21 cellular contexts compared by ENCODE assay signal in the genomic region with DNA sequence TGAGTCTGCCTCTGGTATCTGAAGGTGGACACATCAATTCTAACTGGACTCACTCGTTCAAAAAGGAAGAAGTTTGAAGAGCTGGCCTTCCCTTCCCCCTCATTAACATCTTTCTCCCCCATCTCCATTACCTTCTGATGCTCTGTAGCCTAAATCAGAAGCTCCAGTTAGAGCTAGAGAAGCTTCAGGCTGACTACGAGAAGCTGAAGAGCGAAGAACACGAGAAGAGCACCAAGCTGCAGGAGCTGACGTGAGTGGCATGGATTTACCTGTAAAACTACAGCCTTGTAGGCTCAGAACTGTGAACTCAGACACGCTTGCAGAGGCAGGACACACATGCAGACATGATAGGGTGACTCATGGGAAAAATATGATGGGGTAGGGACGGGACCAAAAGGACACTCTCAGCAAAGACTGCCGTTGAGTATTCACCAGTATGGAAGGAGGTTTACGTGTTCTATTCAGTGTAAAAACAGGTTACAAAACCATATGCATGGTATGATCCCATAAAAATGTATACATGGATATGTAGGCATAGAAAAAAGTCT. TPM values are rescaled to one million over a fixed set of nuclear protein-coding genes. Genes with fewer than 3 reads are reported as not detected.
A peak's percentile ranks its signal among the peaks of the same experiment; 100 is the strongest.
DNase-seq lines count a peak whose midpoint lies in the region; ATAC-seq, FAIRE-seq and TF ChIP-seq lines count a peak whose summit lies in the region.
"Had no signal": no experiment of that assay in that cellular context is flagged by ENCODE, and none has a peak within 500 bp of the region (broad histone marks: within the 10 kb centered on the region; RNA-seq: fewer than 3 reads in every experiment).

No MANE protein-coding gene starts in this region.

- TF ChIP-seq EP300 in HepG2 (IDR thresholded peaks at IDR 0.05; ENCODE audit: low read depth in 2 of 2, low read length in 2 of 2): no peak
- TF ChIP-seq EP300 in HepG2 (CRISPR knock-in tag; IDR thresholded peaks at IDR 0.05; ENCODE audit: borderline replicate concordance): no peak

- H3K4me1 ChIP-seq in HepG2 (ENCODE audit: insufficient read depth, low read length) (peaks cover 78% of the 10 kb centered on the region), right lobe of liver (no peaks in the 10 kb centered on the region), hepatocyte (ENCODE audit: insufficient read depth) (peaks cover 12% of the 10 kb centered on the region)
- H3K4me1 ChIP-seq: BE2C had no signal

- no peaks in the 10 kb centered on the region for H4K20me1 ChIP-seq in HepG2 (ENCODE audit: insufficient read depth, low read length)
- no peaks in the 10 kb centered on the region for H4K20me1 ChIP-seq in hepatocyte (ENCODE audit: insufficient read depth, poor library complexity, severe bottlenecking)

- peak overlapping the region; percentile 72 for H3K9ac ChIP-seq in HepG2 (ENCODE audit: insufficient read depth, low read depth, low read length)

- peaks cover 0 to 7% of the 10 kb centered on the region in 2 experiments; a peak in 2 of 5 replicates for H3K36me3 ChIP-seq in HepG2 (replicated peaks in 1 of 2; ENCODE audit: control insufficient read depth in 1 of 2, insufficient read depth in 2 of 2, low read length in 2 of 2)
- no peaks in the 10 kb centered on the region for H3K36me3 ChIP-seq in right lobe of liver
- no peaks in the 10 kb centered on the region for H3K36me3 ChIP-seq in hepatocyte (replicated peaks; ENCODE audit: insufficient read depth, low read depth)
- H3K36me3 ChIP-seq: SJSA1 had no signal

- H3K79me2 ChIP-seq in HepG2 (ENCODE audit: insufficient read depth, low read length): peaks cover 10% of the 10 kb centered on the region
- H3K79me2 ChIP-seq in hepatocyte: no peaks in the 10 kb centered on the region

- H3K9me3 ChIP-seq in HepG2 (ENCODE audit: low read length) (no peaks in the 10 kb centered on the region), right lobe of liver (no peaks in the 10 kb centered on the region), hepatocyte (ENCODE audit: low read depth) (no peaks in the 10 kb centered on the region)
- H3K9me3 ChIP-seq: BE2C, SJSA1 had no signal

- CTCF ChIA-PET in HepG2 (lab: Yijun Ruan, JAX; ENCODE audit: low intra/inter-chr PET ratio, low total read pairs): no interaction called here

- POLR2A ChIA-PET in HepG2 (lab: Yijun Ruan, JAX): interaction anchor here (0.8 to 4.4 kb wide), 22 partner anchors 11 to 168 kb away, joined by 3 to 40 read pairs (median 5); a partner anchor contains a TSS

- DNase-seq in HepG2 (ENCODE audit: low spot score): peak; percentile 88
- no peak for DNase-seq in right lobe of liver
- DNase-seq in SW480 (ENCODE audit: low spot score): peak; percentile 80
- no peak for DNase-seq in hepatocyte (ENCODE audit: low spot score)
- DNase-seq: BE2C; CD4-positive, alpha-beta memory T cell; DMS153; GOT3; KG1; NCI-H1048; NCI-H1436; NCI-H2029; NCI-H345; NCI-H524 treated with DMSO at 0.1 percent for 48 hours had no signal

- no peak overlapping the region for H2AFZ ChIP-seq in HepG2 (ENCODE audit: low read length)
- no peak overlapping the region for H2AFZ ChIP-seq in hepatocyte

- H3K27me3 ChIP-seq in HepG2 (ENCODE audit: control insufficient read depth in 1 of 2, insufficient read depth in 2 of 2, low read length in 2 of 2) (no peaks in the 10 kb centered on the region), right lobe of liver (no peaks in the 10 kb centered on the region), hepatocyte (no peaks in the 10 kb centered on the region)
- H3K27me3 ChIP-seq: BE2C, SJSA1 had no signal

- 20% methylated on average over 9 of the region's 9 CpGs for WGBS in HepG2 (ENCODE audit: low lambda C conversion rate)
- 69% methylated on average over 9 of the region's 9 CpGs for WGBS in right lobe of liver (ENCODE audit: insufficient coverage, low coverage, low lambda C conversion rate, missing lambda C conversion rate)
- WGBS in hepatocyte (ENCODE audit: low lambda C conversion rate, missing lambda C conversion rate): 87% methylated on average over 9 of the region's 9 CpGs

- TF ChIP-seq CTCF in HepG2 (CRISPR knock-in tag; IDR thresholded peaks at IDR 0.05): no peak
- no peak for TF ChIP-seq CTCF in right lobe of liver (IDR thresholded peaks at IDR 0.05)
- no peak for TF ChIP-seq CTCF in hepatocyte (IDR thresholded peaks at IDR 0.05; ENCODE audit: poor library complexity)

- ATAC-seq in HepG2: peak; percentile 55
- no peak for ATAC-seq in right lobe of liver
- no peak for ATAC-seq in GM19395 (IDR thresholded peaks at IDR 0.05; ENCODE audit: unreplicated experiment)
- no peak for ATAC-seq in HG02759 (IDR thresholded peaks at IDR 0.05; ENCODE audit: unreplicated experiment)
- ATAC-seq in GM21390 (IDR thresholded peaks at IDR 0.05; ENCODE audit: unreplicated experiment): no peak

- no peak for FAIRE-seq in HepG2 (lab: Jason Lieb, UNC)
- FAIRE-seq: A204.1, GM12892, GM18507 had no signal

- no peaks in the 10 kb centered on the region for H3K9me2 ChIP-seq in hepatocyte (replicated peaks; ENCODE audit: insufficient read depth)

- no peak for TF ChIP-seq RAD21 in HepG2 (CRISPR knock-in tag; IDR thresholded peaks at IDR 0.05)

- in situ Hi-C loops in HepG2 (cut with HindIII; ENCODE audit: extremely low pct_ligation_motif_present, low pct_unique_long_range_greater_than_20kb): no loop called here

- intact Hi-C loops in HepG2 (cut with micrococcal nuclease; ENCODE audit: unreplicated experiment): loop anchor here (1.0 kb wide), 1 partner anchor 30 kb away; no protein-coding TSS in a partner anchor
- intact Hi-C loops in right lobe of liver (cut with DNase I): no loop called here

- BruUV-seq in HepG2 (replicated peaks; lab: Mats Ljungman, UMichigan): TSS peak; percentile 73

- H3K27ac ChIP-seq in HepG2 (ENCODE audit: extremely low read length, insufficient read depth, low read length): peak overlapping the region; percentile 99
- H3K27ac ChIP-seq in right lobe of liver: no peak overlapping the region
- peak overlapping the region; percentile 73 for H3K27ac ChIP-seq in hepatocyte
- H3K27ac ChIP-seq: SJSA1 had no signal

- peak overlapping the region; percentile 90 for H3K4me2 ChIP-seq in HepG2 (ENCODE audit: low read depth, low read length)
- H3K4me2 ChIP-seq in hepatocyte: peak overlapping the region; percentile 13

- no peak for TF ChIP-seq POLR2A in HepG2 (IDR thresholded peaks at IDR 0.05; ENCODE audit: insufficient read depth in 1 of 2, low read depth in 2 of 2, low read length in 2 of 2)
- TF ChIP-seq POLR2A in right lobe of liver (IDR thresholded peaks at IDR 0.05): no peak

- peak overlapping the region; percentile 33 to 66 (median 36); a peak in 5 of 6 replicates for H3K4me3 ChIP-seq in HepG2 (replicated peaks in 1 of 3; ENCODE audit: insufficient read depth in 1 of 3, low read depth in 2 of 3, low read length in 3 of 3)
- no peak overlapping the region for H3K4me3 ChIP-seq in right lobe of liver
- H3K4me3 ChIP-seq in hepatocyte: no peak overlapping the region
- H3K4me3 ChIP-seq: SJSA1 had no signal

RNA-seq across cellular contexts. Expression of a gene that starts 14.3 kb away (rescaled TPM):
- total RNA-seq in HepG2 (2016; rRNA removed; fragmentation: Illumina TruSeq; extraction: Trizol): 23.6 and 26.4 TPM in 2 replicates
- total RNA-seq in HepG2 (2016; cell fraction: cytosol; rRNA removed; fragmentation: Illumina TruSeq; extraction: Trizol; ENCODE audit: low read depth): 2.6 and 2.8 TPM in 2 replicates
- 19.8 and 28.3 TPM in 2 replicates for total RNA-seq in HepG2 (2016; cell fraction: insoluble cytoplasmic fraction; rRNA removed; fragmentation: Illumina TruSeq; extraction: Trizol)
- total RNA-seq in HepG2 (2016; cell fraction: membrane; rRNA removed; fragmentation: Illumina TruSeq; extraction: Trizol): 9.9 and 10.2 TPM in 2 replicates
- 23.9 TPM in 2 replicates for total RNA-seq in HepG2 (2016; cell fraction: nucleus; rRNA removed; fragmentation: Illumina TruSeq; extraction: Trizol)
- 21.7 and 23.3 TPM in 2 replicates for polyA plus RNA-seq in HepG2 (2011; rRNA removed)
- 13.2 and 18.6 TPM in 2 replicates for polyA plus RNA-seq in HepG2 (2011; cell fraction: cytosol; rRNA removed)
- polyA plus RNA-seq in HepG2 (2011; cell fraction: nucleus; rRNA removed): 26.0 and 28.4 TPM in 2 replicates
- polyA plus RNA-seq in HepG2 (2012): 14.2 and 18.4 TPM in 2 replicates
- 2.2 and 2.3 TPM in 2 replicates for polyA plus RNA-seq in HepG2 (2016; cell fraction: cytosol; fragmentation: Illumina TruSeq; extraction: Trizol; ENCODE audit: low read depth)
- 16.8 and 23.7 TPM in 2 replicates for polyA plus RNA-seq in HepG2 (2016; cell fraction: insoluble cytoplasmic fraction; fragmentation: Illumina TruSeq; extraction: Trizol; ENCODE audit: low read depth)
- 6.3 and 6.4 TPM in 2 replicates for polyA plus RNA-seq in HepG2 (2016; cell fraction: membrane; fragmentation: Illumina TruSeq; extraction: Trizol; ENCODE audit: low read depth)
- 34.3 and 34.5 TPM in 2 replicates for polyA plus RNA-seq in HepG2 (2016; cell fraction: nucleus; fragmentation: Illumina TruSeq; extraction: Trizol; ENCODE audit: insufficient read depth, low read depth)
- 20.4 and 21.5 TPM in 2 replicates for polyA minus RNA-seq in HepG2 (2011; rRNA and poly(A)+ RNA removed; ENCODE audit: low replicate concordance)
- 12.7 and 13.5 TPM in 2 replicates for polyA minus RNA-seq in HepG2 (2011; cell fraction: cytosol; rRNA and poly(A)+ RNA removed)
- 8.1 and 11.4 TPM in 2 replicates for polyA minus RNA-seq in HepG2 (2011; cell fraction: nucleus; rRNA and poly(A)+ RNA removed)
- total RNA-seq in right lobe of liver: 10 to 100 TPM; 11.3 to 27.6 (median 12.8) TPM
- total RNA-seq in hepatocyte: 30.0 and 41.6 TPM in 2 replicates
- 32.3 and 34.2 TPM in 2 replicates for polyA plus RNA-seq in hepatocyte

RNA-seq across cellular contexts. Expression of a gene that starts 26.8 kb away (rescaled TPM):
- 1.1 and 1.6 TPM in 2 replicates for total RNA-seq in HepG2 (2016; rRNA removed; fragmentation: Illumina TruSeq; extraction: Trizol)
- total RNA-seq in HepG2 (2016; cell fraction: cytosol; rRNA removed; fragmentation: Illumina TruSeq; extraction: Trizol; ENCODE audit: low read depth): 0.18 and 0.71 TPM in 2 replicates
- total RNA-seq in HepG2 (2016; cell fraction: insoluble cytoplasmic fraction; rRNA removed; fragmentation: Illumina TruSeq; extraction: Trizol): 0.91 and 1.5 TPM in 2 replicates
- 0.37 and 0.41 TPM in 2 replicates for total RNA-seq in HepG2 (2016; cell fraction: membrane; rRNA removed; fragmentation: Illumina TruSeq; extraction: Trizol)
- 3.2 and 3.6 TPM in 2 replicates for total RNA-seq in HepG2 (2016; cell fraction: nucleus; rRNA removed; fragmentation: Illumina TruSeq; extraction: Trizol)
- 10.3 and 11.9 TPM in 2 replicates for polyA plus RNA-seq in HepG2 (2011; rRNA removed)
- polyA plus RNA-seq in HepG2 (2011; cell fraction: cytosol; rRNA removed): 2.9 and 3.5 TPM in 2 replicates
- polyA plus RNA-seq in HepG2 (2011; cell fraction: nucleus; rRNA removed): 35.5 and 41.8 TPM in 2 replicates
- polyA plus RNA-seq in HepG2 (2012): 8.0 and 9.1 TPM in 2 replicates
- polyA plus RNA-seq in HepG2 (2016; cell fraction: cytosol; fragmentation: Illumina TruSeq; extraction: Trizol; ENCODE audit: low read depth): 0.12 and 0.15 TPM in 2 replicates
- polyA plus RNA-seq in HepG2 (2016; cell fraction: insoluble cytoplasmic fraction; fragmentation: Illumina TruSeq; extraction: Trizol; ENCODE audit: low read depth): 0.97 and 1.1 TPM in 2 replicates
- polyA plus RNA-seq in HepG2 (2016; cell fraction: membrane; fragmentation: Illumina TruSeq; extraction: Trizol; ENCODE audit: low read depth): 0.27 and 0.29 TPM in 2 replicates
- polyA plus RNA-seq in HepG2 (2016; cell fraction: nucleus; fragmentation: Illumina TruSeq; extraction: Trizol; ENCODE audit: insufficient read depth, low read depth): 7.8 and 8.7 TPM in 2 replicates
- 0.02 and 2.8 TPM in 2 replicates for polyA minus RNA-seq in HepG2 (2011; rRNA and poly(A)+ RNA removed; ENCODE audit: low replicate concordance)
- 1.9 and 3.0 TPM in 2 replicates for polyA minus RNA-seq in HepG2 (2011; cell fraction: cytosol; rRNA and poly(A)+ RNA removed)
- polyA minus RNA-seq in HepG2 (2011; cell fraction: nucleus; rRNA and poly(A)+ RNA removed): 17.8 and 18.6 TPM in 2 replicates
- under 1 TPM in 1 of 6 experiments, not detected in 5; 0.02 TPM for total RNA-seq in right lobe of liver
- total RNA-seq in hepatocyte: 0.03 and 0.16 TPM in 2 replicates
- 0.18 TPM in 2 replicates for polyA plus RNA-seq in hepatocyte
- polyA plus RNA-seq: CD4-positive, alpha-beta memory T cell had no signal

RNA-seq across cellular contexts. Expression of a gene that starts 27.9 kb away (rescaled TPM):
- 5.4 and 9.0 TPM in 2 replicates for total RNA-seq in HepG2 (2016; rRNA removed; fragmentation: Illumina TruSeq; extraction: Trizol)
- 4.1 and 4.8 TPM in 2 replicates for total RNA-seq in HepG2 (2016; cell fraction: cytosol; rRNA removed; fragmentation: Illumina TruSeq; extraction: Trizol; ENCODE audit: low read depth)
- total RNA-seq in HepG2 (2016; cell fraction: insoluble cytoplasmic fraction; rRNA removed; fragmentation: Illumina TruSeq; extraction: Trizol): 4.3 and 9.2 TPM in 2 replicates
- 8.4 and 9.4 TPM in 2 replicates for total RNA-seq in HepG2 (2016; cell fraction: membrane; rRNA removed; fragmentation: Illumina TruSeq; extraction: Trizol)
- total RNA-seq in HepG2 (2016; cell fraction: nucleus; rRNA removed; fragmentation: Illumina TruSeq; extraction: Trizol): 9.5 and 11.0 TPM in 2 replicates
- polyA plus RNA-seq in HepG2 (2011; rRNA removed): 27.2 and 28.7 TPM in 2 replicates
- polyA plus RNA-seq in HepG2 (2011; cell fraction: cytosol; rRNA removed): 13.0 and 16.9 TPM in 2 replicates
- 170 and 204 TPM in 2 replicates for polyA plus RNA-seq in HepG2 (2011; cell fraction: nucleus; rRNA removed)
- polyA plus RNA-seq in HepG2 (2012): 11.6 and 13.9 TPM in 2 replicates
- 4.0 and 4.6 TPM in 2 replicates for polyA plus RNA-seq in HepG2 (2016; cell fraction: cytosol; fragmentation: Illumina TruSeq; extraction: Trizol; ENCODE audit: low read depth)
- 6.2 and 8.3 TPM in 2 replicates for polyA plus RNA-seq in HepG2 (2016; cell fraction: insoluble cytoplasmic fraction; fragmentation: Illumina TruSeq; extraction: Trizol; ENCODE audit: low read depth)
- 9.6 and 10.1 TPM in 2 replicates for polyA plus RNA-seq in HepG2 (2016; cell fraction: membrane; fragmentation: Illumina TruSeq; extraction: Trizol; ENCODE audit: low read depth)
- 29.4 and 32.9 TPM in 2 replicates for polyA plus RNA-seq in HepG2 (2016; cell fraction: nucleus; fragmentation: Illumina TruSeq; extraction: Trizol; ENCODE audit: insufficient read depth, low read depth)
- polyA minus RNA-seq in HepG2 (2011; rRNA and poly(A)+ RNA removed; ENCODE audit: low replicate concordance): 16.3 TPM in 1 of 2 replicates, not detected in the other
- 4.4 and 6.0 TPM in 2 replicates for polyA minus RNA-seq in HepG2 (2011; cell fraction: cytosol; rRNA and poly(A)+ RNA removed)
- polyA minus RNA-seq in HepG2 (2011; cell fraction: nucleus; rRNA and poly(A)+ RNA removed): 14.5 and 15.1 TPM in 2 replicates
- total RNA-seq in right lobe of liver: 1 to 10 TPM in 5 of 6 experiments, under 1 TPM in 1; 0.86 to 2.7 (median 1.9) TPM
- 17.7 and 19.9 TPM in 2 replicates for total RNA-seq in hepatocyte
- polyA plus RNA-seq in hepatocyte: 31.2 and 42.9 TPM in 2 replicates

RNA-seq across cellular contexts. Expression of a gene that starts 29.7 kb away (rescaled TPM):
- total RNA-seq in HepG2 (2016; rRNA removed; fragmentation: Illumina TruSeq; extraction: Trizol): 72.0 and 75.5 TPM in 2 replicates
- total RNA-seq in HepG2 (2016; cell fraction: cytosol; rRNA removed; fragmentation: Illumina TruSeq; extraction: Trizol; ENCODE audit: low read depth): 16.3 and 20.3 TPM in 2 replicates
- 63.9 and 76.9 TPM in 2 replicates for total RNA-seq in HepG2 (2016; cell fraction: insoluble cytoplasmic fraction; rRNA removed; fragmentation: Illumina TruSeq; extraction: Trizol)
- total RNA-seq in HepG2 (2016; cell fraction: membrane; rRNA removed; fragmentation: Illumina TruSeq; extraction: Trizol): 38.0 and 40.0 TPM in 2 replicates
- 43.6 and 51.0 TPM in 2 replicates for total RNA-seq in HepG2 (2016; cell fraction: nucleus; rRNA removed; fragmentation: Illumina TruSeq; extraction: Trizol)
- 77.4 and 85.7 TPM in 2 replicates for polyA plus RNA-seq in HepG2 (2011; rRNA removed)
- 82.2 and 86.7 TPM in 2 replicates for polyA plus RNA-seq in HepG2 (2011; cell fraction: cytosol; rRNA removed)
- polyA plus RNA-seq in HepG2 (2011; cell fraction: nucleus; rRNA removed): 67.6 and 71.9 TPM in 2 replicates
- polyA plus RNA-seq in HepG2 (2012): 70.0 and 93.9 TPM in 2 replicates
- 26.7 and 27.0 TPM in 2 replicates for polyA plus RNA-seq in HepG2 (2016; cell fraction: cytosol; fragmentation: Illumina TruSeq; extraction: Trizol; ENCODE audit: low read depth)
- polyA plus RNA-seq in HepG2 (2016; cell fraction: insoluble cytoplasmic fraction; fragmentation: Illumina TruSeq; extraction: Trizol; ENCODE audit: low read depth): 106 and 134 TPM in 2 replicates
- polyA plus RNA-seq in HepG2 (2016; cell fraction: membrane; fragmentation: Illumina TruSeq; extraction: Trizol; ENCODE audit: low read depth): 43.7 and 48.7 TPM in 2 replicates
- polyA plus RNA-seq in HepG2 (2016; cell fraction: nucleus; fragmentation: Illumina TruSeq; extraction: Trizol; ENCODE audit: insufficient read depth, low read depth): 110 and 115 TPM in 2 replicates
- 76.1 and 154 TPM in 2 replicates for polyA minus RNA-seq in HepG2 (2011; rRNA and poly(A)+ RNA removed; ENCODE audit: low replicate concordance)
- polyA minus RNA-seq in HepG2 (2011; cell fraction: cytosol; rRNA and poly(A)+ RNA removed): 60.3 and 62.5 TPM in 2 replicates
- 49.6 and 54.1 TPM in 2 replicates for polyA minus RNA-seq in HepG2 (2011; cell fraction: nucleus; rRNA and poly(A)+ RNA removed)
- total RNA-seq in right lobe of liver: 10 to 100 TPM; 28.4 to 80.0 (median 36.0) TPM
- 122 and 124 TPM in 2 replicates for total RNA-seq in hepatocyte
- 110 and 112 TPM in 2 replicates for polyA plus RNA-seq in hepatocyte

RNA-seq across cellular contexts. Expression of a gene that starts 34.5 kb away (rescaled TPM):
- total RNA-seq in HepG2 (2016; rRNA removed; fragmentation: Illumina TruSeq; extraction: Trizol) (10.1 and 11.5 TPM in 2 replicates), right lobe of liver (1 to 10 TPM in 5 of 6 experiments, under 1 TPM in 1; 0.92 to 2.0 (median 1.3) TPM), hepatocyte (9.0 and 12.6 TPM in 2 replicates)
- total RNA-seq in HepG2 (2016; cell fraction: cytosol; rRNA removed; fragmentation: Illumina TruSeq; extraction: Trizol; ENCODE audit: low read depth): 8.4 and 8.9 TPM in 2 replicates
- total RNA-seq in HepG2 (2016; cell fraction: insoluble cytoplasmic fraction; rRNA removed; fragmentation: Illumina TruSeq; extraction: Trizol): 8.3 and 14.8 TPM in 2 replicates
- total RNA-seq in HepG2 (2016; cell fraction: membrane; rRNA removed; fragmentation: Illumina TruSeq; extraction: Trizol): 16.1 and 18.0 TPM in 2 replicates
- total RNA-seq in HepG2 (2016; cell fraction: nucleus; rRNA removed; fragmentation: Illumina TruSeq; extraction: Trizol): 9.2 and 9.6 TPM in 2 replicates
- polyA plus RNA-seq in HepG2 (2011; rRNA removed) (12.5 and 15.3 TPM in 2 replicates), hepatocyte (0.29 and 1.3 TPM in 2 replicates)
- polyA plus RNA-seq in HepG2 (2011; cell fraction: cytosol; rRNA removed): 8.5 and 8.9 TPM in 2 replicates
- 77.8 and 83.0 TPM in 2 replicates for polyA plus RNA-seq in HepG2 (2011; cell fraction: nucleus; rRNA removed)
- 15.4 and 15.7 TPM in 2 replicates for polyA plus RNA-seq in HepG2 (2012)
- polyA plus RNA-seq in HepG2 (2016; cell fraction: cytosol; fragmentation: Illumina TruSeq; extraction: Trizol; ENCODE audit: low read depth): 6.4 and 8.2 TPM in 2 replicates
- polyA plus RNA-seq in HepG2 (2016; cell fraction: insoluble cytoplasmic fraction; fragmentation: Illumina TruSeq; extraction: Trizol; ENCODE audit: low read depth): 8.6 and 9.4 TPM in 2 replicates
- 11.4 and 11.5 TPM in 2 replicates for polyA plus RNA-seq in HepG2 (2016; cell fraction: membrane; fragmentation: Illumina TruSeq; extraction: Trizol; ENCODE audit: low read depth)
- polyA plus RNA-seq in HepG2 (2016; cell fraction: nucleus; fragmentation: Illumina TruSeq; extraction: Trizol; ENCODE audit: insufficient read depth, low read depth): 21.2 and 28.6 TPM in 2 replicates
- polyA minus RNA-seq in HepG2 (2011; rRNA and poly(A)+ RNA removed; ENCODE audit: low replicate concordance): 6.2 TPM in 1 of 2 replicates, not detected in the other
- 2.9 and 3.3 TPM in 2 replicates for polyA minus RNA-seq in HepG2 (2011; cell fraction: cytosol; rRNA and poly(A)+ RNA removed)
- 11.8 and 12.6 TPM in 2 replicates for polyA minus RNA-seq in HepG2 (2011; cell fraction: nucleus; rRNA and poly(A)+ RNA removed)
- polyA plus RNA-seq: CD4-positive, alpha-beta memory T cell had no signal

Comparison
In these comparisons a context has a peak if more than half of its experiments do, and no peak if none do; other contexts are left out.
1. DNase-seq: peak in HepG2 (single experiment) and SW480 (single experiment); none in right lobe of liver (0 of 3) and hepatocyte (single experiment).
2. H3K27ac ChIP-seq: peak in HepG2 (single experiment) and hepatocyte (single experiment); none in right lobe of liver (0 of 3).
3. H3K4me3 ChIP-seq: peak in HepG2 (3 of 3); none in right lobe of liver (0 of 3) and hepatocyte (single experiment).